ENCODE assay signal across 1 cellular context in the genomic region with DNA sequence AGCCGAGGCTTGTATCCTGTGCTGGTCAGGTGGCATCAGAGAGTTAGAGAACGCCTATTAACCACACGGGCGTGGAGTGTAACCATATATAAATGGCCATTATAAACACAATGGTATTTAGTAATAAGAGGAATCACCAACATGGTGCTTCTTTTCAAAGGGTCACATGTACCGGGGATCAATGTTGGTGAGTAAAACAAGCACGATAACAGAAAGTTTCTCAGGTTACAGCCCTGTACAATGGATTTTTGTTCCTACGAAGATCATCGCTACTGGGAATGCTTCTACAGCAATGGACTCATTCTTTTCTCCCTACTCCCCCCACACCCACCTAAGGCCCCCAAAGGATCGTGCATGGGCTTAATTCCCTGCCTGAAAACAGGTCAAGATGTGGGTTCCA.
TF ChIP-seq lines count a peak whose summit lies in the region.

No MANE protein-coding gene starts in this region.

TF ChIP-seq in HCT116, 20 proteins besides CTCF, POLR2A, EP300 and RAD21 (continued from another document):
- TF ChIP-seq, protein P1, sequence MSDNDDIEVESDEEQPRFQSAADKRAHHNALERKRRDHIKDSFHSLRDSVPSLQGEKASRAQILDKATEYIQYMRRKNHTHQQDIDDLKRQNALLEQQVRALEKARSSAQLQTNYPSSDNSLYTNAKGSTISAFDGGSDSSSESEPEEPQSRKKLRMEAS (IDR thresholded peaks at IDR 0.05): no peak
- no peak for TF ChIP-seq EZH2phosphoT487 (IDR thresholded peaks at IDR 0.05; ENCODE audit: borderline replicate concordance)
